In the genomic region with DNA sequence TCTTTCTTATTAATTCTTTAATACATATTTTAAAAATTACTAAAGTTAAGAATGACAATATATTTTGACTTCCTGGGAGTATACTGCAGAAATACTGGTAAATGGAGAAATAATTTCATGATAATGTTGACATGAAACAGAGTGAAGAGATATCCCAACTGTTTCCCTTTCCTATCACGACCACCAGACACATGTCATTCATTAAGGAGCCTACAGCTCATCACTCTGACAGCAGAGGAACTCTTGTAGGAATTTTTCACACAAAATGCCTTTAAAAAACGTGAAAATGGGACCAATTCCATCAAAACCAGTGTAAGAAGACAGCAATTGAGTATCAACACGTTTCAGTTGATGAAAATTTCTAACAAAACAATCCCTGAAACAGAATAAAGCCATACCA, we compare ENCODE assay signal across 7 cellular contexts.
"Had no signal": no experiment of that assay in that cellular context is flagged by ENCODE, and none has a peak within 500 bp of the region (broad histone marks: within the 10 kb centered on the region; RNA-seq: fewer than 3 reads in every experiment).

No MANE protein-coding gene starts in this region.

- ATAC-seq: GM12878 had no signal

- FAIRE-seq: GM12878, GM12891, GM12892, GM18507, GM19239 had no signal

- DNase-seq: GDM1, GF-D8 had no signal

- H3K4me3 ChIP-seq: GM12878 had no signal
